1 cellular context compared by ENCODE assay signal in genomic region chr17:5419959-5420653, GRCh38.
TF ChIP-seq lines count a peak whose summit lies in the region.

Gene RPAIN (plus strand): TSS chr17:5420182. CDS start chr17:5420211, 29 bp downstream.

TF ChIP-seq in HepG2, 621 proteins besides CTCF, POLR2A, EP300 and RAD21 (continued from another document and continues in another):
- TF ChIP-seq TCF12 (IDR thresholded peaks at IDR 0.05) = no peak
- TF ChIP-seq TCF12 (CRISPR knock-in tag; IDR thresholded peaks at IDR 0.05) = peak; percentile 92; the same call in 1 of the 2 replicates
- TF ChIP-seq HNF4G (IDR thresholded peaks at IDR 0.05; ENCODE audit: borderline replicate concordance, low read depth, low read length) = no peak
- TF ChIP-seq HNF4G (CRISPR knock-in tag; IDR thresholded peaks at IDR 0.05; ENCODE audit: borderline replicate concordance, low read depth) = no peak; the same call in 1 of the 2 replicates
- TF ChIP-seq ZMAT3 (CRISPR knock-in tag; conservative IDR thresholded peaks at IDR 0.05) = peak; percentile 6; the same call in 1 of the 2 replicates
- TF ChIP-seq TIGD3 (CRISPR knock-in tag; IDR thresholded peaks at IDR 0.05; ENCODE audit: borderline replicate concordance) = no peak
- TF ChIP-seq AGO2 (optimal IDR thresholded peaks at IDR 0.05; ENCODE audit: low read depth, low read length) = no peak
- peak; percentile 94 for TF ChIP-seq THAP11 (CRISPR knock-in tag; IDR thresholded peaks at IDR 0.05)
- TF ChIP-seq ESRRA (CRISPR knock-in tag; IDR thresholded peaks at IDR 0.05; ENCODE audit: low read depth) = peak; percentile 22; the same call in 1 of the 2 replicates
- no peak for TF ChIP-seq SKI (IDR thresholded peaks at IDR 0.05; ENCODE audit: partially characterized antibody)
- peak; percentile 77 for TF ChIP-seq ZNF607 (CRISPR knock-in tag; IDR thresholded peaks at IDR 0.05; ENCODE audit: borderline replicate concordance)
- TF ChIP-seq RBM39 (IDR thresholded peaks at IDR 0.05; ENCODE audit: low read depth, low read length, poor library complexity, severe bottlenecking) = no peak
- TF ChIP-seq ZNF644 (CRISPR knock-in tag; IDR thresholded peaks at IDR 0.05; ENCODE audit: low read depth) = no peak
- no peak for TF ChIP-seq AKAP8 (CRISPR knock-in tag; IDR thresholded peaks at IDR 0.05)
- TF ChIP-seq NBN (conservative IDR thresholded peaks at IDR 0.05) = no peak
- TF ChIP-seq REST (IDR thresholded peaks at IDR 0.05; ENCODE audit: borderline replicate concordance in 1 of 2, low read depth in 1 of 2, low read length in 2 of 2) = peak in 1 of 2 experiments; percentile 48; a peak in 2 of 4 replicates
- TF ChIP-seq ZNF264 (CRISPR knock-in tag; IDR thresholded peaks at IDR 0.05) = no peak
- TF ChIP-seq TFDP1 (CRISPR knock-in tag; IDR thresholded peaks at IDR 0.05; ENCODE audit: borderline replicate concordance) = no peak
- no peak for TF ChIP-seq ZNF318 (CRISPR knock-in tag; IDR thresholded peaks at IDR 0.05)
- peak; percentile 38; the same call in 1 of the 2 replicates for TF ChIP-seq IRF2 (CRISPR knock-in tag; IDR thresholded peaks at IDR 0.05)
- peak; percentile 43; the same call in 1 of the 2 replicates for TF ChIP-seq ATF2 (CRISPR knock-in tag; IDR thresholded peaks at IDR 0.05)
- TF ChIP-seq ZNF512 (CRISPR knock-in tag; IDR thresholded peaks at IDR 0.05) = no peak
- TF ChIP-seq KDM5A (IDR thresholded peaks at IDR 0.05; ENCODE audit: borderline replicate concordance, low read length) = peak; percentile 79
- no peak for TF ChIP-seq ZBTB43 (CRISPR knock-in tag; conservative IDR thresholded peaks at IDR 0.05)
- TF ChIP-seq YY1 (IDR thresholded peaks at IDR 0.05; ENCODE audit: insufficient read depth, insufficient replicate concordance, low read depth, low read length) = peak; percentile 79
- TF ChIP-seq IKZF1 (IDR thresholded peaks at IDR 0.05) = no peak
- TF ChIP-seq ZNF24 (IDR thresholded peaks at IDR 0.05) = no peak
- TF ChIP-seq CENPX (CRISPR knock-in tag; IDR thresholded peaks at IDR 0.05) = no peak
- no peak for TF ChIP-seq SP140L (CRISPR knock-in tag; IDR thresholded peaks at IDR 0.05; ENCODE audit: borderline replicate concordance)
- TF ChIP-seq HOXA5 (CRISPR knock-in tag; IDR thresholded peaks at IDR 0.05) = no peak
- peak; percentile 44; the same call in 1 of the 2 replicates for TF ChIP-seq ELF3 (CRISPR knock-in tag; IDR thresholded peaks at IDR 0.05)
- TF ChIP-seq FOXP1 (IDR thresholded peaks at IDR 0.05) = no peak
- TF ChIP-seq FOXP1 (CRISPR knock-in tag; IDR thresholded peaks at IDR 0.05) = 0 out of 2 replicates have a peak, but pooled peaks have one; percentile 14
- TF ChIP-seq ZNF296 (CRISPR knock-in tag; conservative IDR thresholded peaks at IDR 0.05) = 0 out of 2 replicates have a peak, but pooled peaks have one; percentile 31
- peak; percentile 68; the same call in 1 of the 2 replicates for TF ChIP-seq GATA4 (IDR thresholded peaks at IDR 0.05; ENCODE audit: borderline replicate concordance, low read depth)
- peak; percentile 72 for TF ChIP-seq TAF1 (CRISPR knock-in tag; IDR thresholded peaks at IDR 0.05)
- no peak for TF ChIP-seq SP1 (IDR thresholded peaks at IDR 0.05)
- peak; percentile 55; the same call in 1 of the 2 replicates for TF ChIP-seq SP1 (CRISPR knock-in tag; IDR thresholded peaks at IDR 0.05)
- TF ChIP-seq ZNF572 (CRISPR knock-in tag; IDR thresholded peaks at IDR 0.05) = peak; percentile 83; the same call in 1 of the 2 replicates
- no peak for TF ChIP-seq ZNF672 (CRISPR knock-in tag; IDR thresholded peaks at IDR 0.05)
- no peak for TF ChIP-seq ZNF569 (CRISPR knock-in tag; IDR thresholded peaks at IDR 0.05; ENCODE audit: borderline replicate concordance)
- TF ChIP-seq ZNF772 (CRISPR knock-in tag; IDR thresholded peaks at IDR 0.05) = peak; percentile 82; the same call in 1 of the 2 replicates
- TF ChIP-seq ZNF567 (CRISPR knock-in tag; IDR thresholded peaks at IDR 0.05; ENCODE audit: borderline replicate concordance) = no peak
- TF ChIP-seq ZBTB1 (CRISPR knock-in tag; IDR thresholded peaks at IDR 0.05; ENCODE audit: borderline replicate concordance) = 0 out of 2 replicates have a peak, but pooled peaks have one; percentile 29
- TF ChIP-seq HDAC6 (IDR thresholded peaks at IDR 0.05; ENCODE audit: low read depth, low read length) = no peak
- no peak for TF ChIP-seq IRF9 (CRISPR knock-in tag; IDR thresholded peaks at IDR 0.05; ENCODE audit: borderline replicate concordance)
